8 cellular contexts compared by ENCODE assay signal in genomic region chr1:104648269-104648691, GRCh38.
A peak's percentile ranks its signal among the peaks of the same experiment; 100 is the strongest.
DNase-seq lines count a peak whose midpoint lies in the region; ATAC-seq lines count a peak whose summit lies in the region.

No MANE protein-coding gene starts in this region.

- no peaks in the 10 kb centered on the region for H3K9me3 Mint-ChIP-seq in stimulated activated naive B cell treated with anti-CD40 and anti-IgM and Interleukin-4, amounts not matched to agents 10 μg/mL and 1 μg/mL and 100 μg/mL, for 72 hours
- no peaks in the 10 kb centered on the region for H3K9me3 Mint-ChIP-seq in activated T-helper 1 cell treated with anti-CD3 and anti-CD28 coated beads, Interleukin-12 subunit alpha, Interleukin-12 subunit beta, Interleukin-2, Interleukin-4 antibody, amounts not matched to agents 30 ng/mL and 10 ng/mL and 1 ng/mL, durations not matched to agents 14 hours and 24 hours and 36 hours

- ATAC-seq in GM18858 (IDR thresholded peaks at IDR 0.05; ENCODE audit: unreplicated experiment) (peak; percentile 77), HG03060 (IDR thresholded peaks at IDR 0.05; ENCODE audit: low read depth, unreplicated experiment) (peak; percentile 72), HG02571 (IDR thresholded peaks at IDR 0.05; ENCODE audit: unreplicated experiment) (no peak)
- ATAC-seq in stimulated activated naive B cell treated with anti-CD40 and anti-IgM and Interleukin-4, amounts not matched to agents 10 μg/mL and 1 μg/mL and 100 μg/mL, for 72 hours (replicated peaks), result peak; percentile 61 to 62

- no peaks in the 10 kb centered on the region for H3K36me3 Mint-ChIP-seq in stimulated activated naive B cell treated with anti-CD40 and anti-IgM and Interleukin-4, amounts not matched to agents 10 μg/mL and 1 μg/mL and 100 μg/mL, for 72 hours
- no peaks in the 10 kb centered on the region for H3K36me3 Mint-ChIP-seq in activated T-helper 1 cell treated with anti-CD3 and anti-CD28 coated beads, Interleukin-12 subunit alpha, Interleukin-12 subunit beta, Interleukin-2, Interleukin-4 antibody, amounts not matched to agents 30 ng/mL and 10 ng/mL and 1 ng/mL, durations not matched to agents 14 hours and 24 hours and 36 hours (ENCODE audit: low read depth)

- H3K27me3 Mint-ChIP-seq in stimulated activated naive B cell treated with anti-CD40 and anti-IgM and Interleukin-4, amounts not matched to agents 10 μg/mL and 1 μg/mL and 100 μg/mL, for 72 hours, result no peaks in the 10 kb centered on the region
- no peaks in the 10 kb centered on the region for H3K27me3 Mint-ChIP-seq in activated T-helper 1 cell treated with anti-CD3 and anti-CD28 coated beads, Interleukin-12 subunit alpha, Interleukin-12 subunit beta, Interleukin-2, Interleukin-4 antibody, amounts not matched to agents 30 ng/mL and 10 ng/mL and 1 ng/mL, durations not matched to agents 14 hours and 24 hours and 36 hours (ENCODE audit: insufficient read depth)

- H3K27ac Mint-ChIP-seq in stimulated activated naive B cell treated with anti-CD40 and anti-IgM and Interleukin-4, amounts not matched to agents 10 μg/mL and 1 μg/mL and 100 μg/mL, for 72 hours, result no peak overlapping the region
- no peak overlapping the region for H3K27ac Mint-ChIP-seq in activated T-helper 1 cell treated with anti-CD3 and anti-CD28 coated beads, Interleukin-12 subunit alpha, Interleukin-12 subunit beta, Interleukin-2, Interleukin-4 antibody, amounts not matched to agents 30 ng/mL and 10 ng/mL and 1 ng/mL, durations not matched to agents 14 hours and 24 hours and 36 hours

- intact Hi-C loops in activated T-helper 1 cell treated with anti-CD3 and anti-CD28 coated beads, Interleukin-12 subunit alpha, Interleukin-12 subunit beta, Interleukin-2, Interleukin-4 antibody, amounts not matched to agents 30 ng/mL and 10 ng/mL and 1 ng/mL, durations not matched to agents 14 hours and 24 hours and 36 hours (cut with micrococcal nuclease), result no loop called here

- no peak overlapping the region for H3K4me3 Mint-ChIP-seq in stimulated activated naive B cell treated with anti-CD40 and anti-IgM and Interleukin-4, amounts not matched to agents 10 μg/mL and 1 μg/mL and 100 μg/mL, for 72 hours
- H3K4me3 Mint-ChIP-seq in activated T-helper 1 cell treated with anti-CD3 and anti-CD28 coated beads, Interleukin-12 subunit alpha, Interleukin-12 subunit beta, Interleukin-2, Interleukin-4 antibody, amounts not matched to agents 30 ng/mL and 10 ng/mL and 1 ng/mL, durations not matched to agents 14 hours and 24 hours and 36 hours, result no peak overlapping the region

- H3K4me1 Mint-ChIP-seq in stimulated activated naive B cell treated with anti-CD40 and anti-IgM and Interleukin-4, amounts not matched to agents 10 μg/mL and 1 μg/mL and 100 μg/mL, for 72 hours, result no peaks in the 10 kb centered on the region
- no peaks in the 10 kb centered on the region for H3K4me1 Mint-ChIP-seq in activated T-helper 1 cell treated with anti-CD3 and anti-CD28 coated beads, Interleukin-12 subunit alpha, Interleukin-12 subunit beta, Interleukin-2, Interleukin-4 antibody, amounts not matched to agents 30 ng/mL and 10 ng/mL and 1 ng/mL, durations not matched to agents 14 hours and 24 hours and 36 hours (ENCODE audit: low read depth)

- DNase-seq in NCI-H446 (lab: John Stamatoyannopoulos, UW), result peak; percentile 33 to 88
- peak; percentile 1 for DNase-seq in dermis blood vessel endothelial cell
- DNase-seq in stimulated activated naive B cell treated with anti-CD40 and anti-IgM and Interleukin-4, amounts not matched to agents 10 μg/mL and 1 μg/mL and 100 μg/mL, for 72 hours, result no peak
- no peak for DNase-seq in ureter (ENCODE audit: low spot score)
- DNase-seq in activated T-helper 1 cell treated with anti-CD3 and anti-CD28 coated beads, Interleukin-12 subunit alpha, Interleukin-12 subunit beta, Interleukin-2, Interleukin-4 antibody, amounts not matched to agents 30 ng/mL and 10 ng/mL and 1 ng/mL, durations not matched to agents 14 hours and 24 hours and 36 hours (ENCODE audit: low spot score), result no peak

Comparison
In these comparisons a context has a peak if more than half of its experiments do, and no peak if none do; other contexts are left out.
1. DNase-seq: peak in NCI-H446 (2 of 2) and dermis blood vessel endothelial cell (single experiment); none in stimulated activated naive B cell treated with anti-CD40 and anti-IgM and Interleukin-4, amounts not matched to agents 10 μg/mL and 1 μg/mL and 100 μg/mL, for 72 hours (single experiment), ureter (single experiment) and activated T-helper 1 cell treated with anti-CD3 and anti-CD28 coated beads, Interleukin-12 subunit alpha, Interleukin-12 subunit beta, Interleukin-2, Interleukin-4 antibody, amounts not matched to agents 30 ng/mL and 10 ng/mL and 1 ng/mL, durations not matched to agents 14 hours and 24 hours and 36 hours (single experiment).